ENCODE assay signal across 1 cellular context in genomic region chr16:560221-560700, GRCh38.
TF ChIP-seq lines count a peak whose summit lies in the region.

Gene PRR35 (plus strand): TSS chr16:560394. CDS start chr16:563295, 2,901 bp downstream.

TF ChIP-seq in SK-N-SH, 30 proteins besides CTCF, POLR2A, EP300 and RAD21 (continued from another document):
- TF ChIP-seq REST (IDR thresholded peaks at IDR 0.05; ENCODE audit: low read depth, low read length) (no peak), NFIC (IDR thresholded peaks at IDR 0.05; ENCODE audit: borderline replicate concordance) (no peak), EZH2phosphoT487 (IDR thresholded peaks at IDR 0.05; ENCODE audit: borderline replicate concordance, low read depth) (no peak)
